Comparison of ENCODE assay signal across 4 cellular contexts in genomic region chr1:30164693-30165092, GRCh38.
"Had no signal": no experiment of that assay in that cellular context is flagged by ENCODE, and none has a peak within 500 bp of the region (broad histone marks: within the 10 kb centered on the region; RNA-seq: fewer than 3 reads in every experiment).

No MANE protein-coding gene starts in this region.

- H3K4me1 Mint-ChIP-seq: IgD-negative memory B cell had no signal

- H3K4me3 ChIP-seq: K562 had no signal

- DNase-seq: IMR-90 had no signal

- H3K27ac ChIP-seq: HL-60 had no signal

- H3K27ac Mint-ChIP-seq: IgD-negative memory B cell had no signal

- H3K36me3 Mint-ChIP-seq: IgD-negative memory B cell had no signal

- H3K4me3 Mint-ChIP-seq: IgD-negative memory B cell had no signal
